Comparison of ENCODE assay signal across 2 cellular contexts in genomic region chr12:95205016-95205415, GRCh38.
TF ChIP-seq lines count a peak whose summit lies in the region.

No MANE protein-coding gene starts in this region.

TF ChIP-seq in HCT116, 20 proteins besides CTCF, POLR2A, EP300 and RAD21:
- no peak for TF ChIP-seq YY1 (IDR thresholded peaks at IDR 0.05; ENCODE audit: extremely low read depth, insufficient replicate concordance, low read depth, low read length)
- TF ChIP-seq ZFX (IDR thresholded peaks at IDR 0.05): no peak

TF ChIP-seq in GM12878, 131 proteins besides CTCF, POLR2A, EP300 and RAD21:
- no peak for TF ChIP-seq ASH2L (IDR thresholded peaks at IDR 0.05; ENCODE audit: borderline replicate concordance, low read depth)
- no peak for TF ChIP-seq ATF2 (IDR thresholded peaks at IDR 0.05; ENCODE audit: low read length)
